ENCODE assay signal across 26 cellular contexts in the genomic region with DNA sequence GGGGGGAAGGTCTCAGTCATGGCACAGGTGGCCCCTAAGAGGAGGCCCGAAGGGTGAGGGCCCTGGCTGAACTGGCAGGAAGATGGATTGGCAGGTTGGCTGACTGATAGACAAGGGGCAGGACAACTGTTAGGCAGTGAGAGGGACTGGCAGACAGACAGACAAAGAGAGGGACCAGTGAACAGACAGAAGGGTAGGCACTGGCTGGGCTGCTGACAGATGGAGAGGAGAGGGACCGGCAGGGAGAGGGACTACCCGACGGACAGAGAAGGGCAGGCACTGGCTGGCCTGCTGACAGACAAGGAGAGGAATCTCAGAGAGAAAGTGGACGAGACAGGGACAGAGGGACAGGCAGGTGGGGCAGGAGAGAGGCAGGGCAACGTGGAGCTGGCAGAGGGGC. TPM values are rescaled to one million over a fixed set of nuclear protein-coding genes. Genes with fewer than 3 reads are reported as not detected.
DNase-seq lines count a peak whose midpoint lies in the region; ATAC-seq, FAIRE-seq and TF ChIP-seq lines count a peak whose summit lies in the region.
"Had no signal": no experiment of that assay in that cellular context is flagged by ENCODE, and none has a peak within 500 bp of the region (broad histone marks: within the 10 kb centered on the region; RNA-seq: fewer than 3 reads in every experiment).

No MANE protein-coding gene starts in this region.

- peak overlapping the region; percentile 81 for H3K56ac ChIP-seq in mesendoderm (ENCODE audit: low read length)

- ATAC-seq in heart left ventricle (peak in 3 of 4 donors; percentile 14 to 31 (median 22)), GM12878 (no peak), HG03095 (IDR thresholded peaks at IDR 0.05; ENCODE audit: unreplicated experiment) (no peak)
- ATAC-seq: left colon had no signal

- no peak overlapping the region for H2AK5ac ChIP-seq in mesendoderm (ENCODE audit: low read length)

- WGBS in heart left ventricle, 4 donors, result 51 to 65% (median 58%) methylated on average over 6 of the region's 6 CpGs
- WGBS in GM12878 (ENCODE audit: insufficient coverage, insufficient replicate concordance, low lambda C conversion rate, missing lambda C conversion rate), result 90% methylated on average over 5 of the region's 6 CpGs
- no CpG with 5 or more reads among the region's 6 CpGs for WGBS in mesendoderm (ENCODE audit: extremely low coverage, insufficient coverage, low lambda C conversion rate)
- 87 to 97% (median 94%) methylated on average over 6 of the region's 6 CpGs for WGBS in spleen, 5 donors

- peak overlapping the region; percentile 94 for H3K23ac ChIP-seq in mesendoderm (ENCODE audit: low read length)

- H2BK120ac ChIP-seq in mesendoderm (ENCODE audit: low read depth, low read length), result peak overlapping the region; percentile 22

- H3K4ac ChIP-seq in mesendoderm (ENCODE audit: low read depth, low read length), result no peak overlapping the region

- H2BK15ac ChIP-seq in mesendoderm (replicated peaks; ENCODE audit: low read depth), result no peak overlapping the region

- H3K27me3 ChIP-seq in heart left ventricle (no peaks in the 10 kb centered on the region), GM12878 (replicated peaks in 1 of 2; ENCODE audit: control insufficient read depth in 2 of 2, insufficient read depth in 2 of 2, low read length in 1 of 2) (no peaks in the 10 kb centered on the region), mesendoderm (ENCODE audit: insufficient read depth, low read length, poor library complexity) (no peaks in the 10 kb centered on the region), spleen (replicated peaks in 1 of 7) (no peaks in the 10 kb centered on the region)
- H3K27me3 ChIP-seq: esophagus squamous epithelium, transverse colon had no signal

- RAD21 ChIA-PET in GM12878 (lab: Charles Lee; ENCODE audit: unreplicated experiment), result no interaction called here

- H3K79me2 ChIP-seq in GM12878 (ENCODE audit: control insufficient read depth, insufficient read depth, low read length) (no peaks in the 10 kb centered on the region), mesendoderm (ENCODE audit: control insufficient read depth, insufficient read depth, low read length) (peaks cover 4% of the 10 kb centered on the region)

- SMC1A ChIA-PET in GM12878 (lab: Charles Lee; ENCODE audit: uncharacterized antibody, unreplicated experiment), result no interaction called here

- peak overlapping the region; percentile 33 for H3K18ac ChIP-seq in mesendoderm (ENCODE audit: low read length)

- no peak for TF ChIP-seq RAD21 in GM12878 (IDR thresholded peaks at IDR 0.05; ENCODE audit: insufficient read depth, low read depth, low read length)

- in situ Hi-C loops in GM12878 (cut with MboI), result no loop called here

- H4K8ac ChIP-seq in mesendoderm (ENCODE audit: low read depth, low read length), result no peak overlapping the region

- H3K4me3 ChIP-seq in heart left ventricle (no peak overlapping the region), GM12878 (no peak overlapping the region), mesendoderm (ENCODE audit: low read length) (no peak overlapping the region), spleen (no peak overlapping the region)
- H3K4me3 ChIP-seq: esophagus squamous epithelium, skin epidermis, transverse colon had no signal

- no peak for TF ChIP-seq POLR2A in heart left ventricle (IDR thresholded peaks at IDR 0.05)
- TF ChIP-seq POLR2A in GM12878 (IDR thresholded peaks at IDR 0.05; ENCODE audit: low read depth, low read length), result peak; percentile 24; the same call in 1 of the 2 replicates
- TF ChIP-seq POLR2A in spleen (IDR thresholded peaks at IDR 0.05), result no peak

- no peaks in the 10 kb centered on the region for H3K9me3 ChIP-seq in heart left ventricle
- no peaks in the 10 kb centered on the region for H3K9me3 ChIP-seq in GM12878 (replicated peaks; ENCODE audit: control insufficient read depth, insufficient read depth, low read length)
- H3K9me3 ChIP-seq in spleen, result no peaks in the 10 kb centered on the region
- H3K9me3 ChIP-seq: esophagus squamous epithelium, transverse colon had no signal

- H3K4me2 ChIP-seq in GM12878 (ENCODE audit: control insufficient read depth, insufficient read depth), result no peak overlapping the region
- H3K4me2 ChIP-seq in mesendoderm (ENCODE audit: low read length), result no peak overlapping the region

- no peak overlapping the region for H2AFZ ChIP-seq in GM12878 (ENCODE audit: control insufficient read depth, low read depth, low read length)

- intact Hi-C loops in heart left ventricle (cut with DNase I) (no loop called here), cardiac septum (cut with DNase I) (loop anchor here (10.0 kb wide), 1 partner anchor 377 kb away; the partner anchor contains the start of gene C5AR1), GM12878 (cut with micrococcal nuclease; ENCODE audit: unreplicated experiment) (no loop called here), spleen (cut with DNase I; ENCODE audit: low total_unique reads) (no loop called here)

- H3K27ac ChIP-seq in heart left ventricle, result peak overlapping the region in 1 of 12 donors; percentile 1
- H3K27ac ChIP-seq in GM12878 (ENCODE audit: control insufficient read depth, insufficient read depth), result no peak overlapping the region
- H3K27ac ChIP-seq in mesendoderm (ENCODE audit: low read depth, low read length), result peak overlapping the region; percentile 42
- H3K27ac ChIP-seq in spleen, result no peak overlapping the region
- H3K27ac ChIP-seq: esophagus squamous epithelium, skin epidermis, transverse colon, VCaP had no signal

- H3K4me1 ChIP-seq in heart left ventricle (peaks cover 0 to 6% (median 0%) of the 10 kb centered on the region in 12 donors), GM12878 (ENCODE audit: control insufficient read depth, insufficient read depth, low read length) (no peaks in the 10 kb centered on the region), mesendoderm (ENCODE audit: control insufficient read depth, low read depth, low read length) (peaks cover 5% of the 10 kb centered on the region), spleen (no peaks in the 10 kb centered on the region)
- H3K4me1 ChIP-seq: esophagus squamous epithelium, transverse colon had no signal

- BruUV-seq in GM12878 (replicated peaks; lab: Mats Ljungman, UMichigan), result no TSS peak

- H3K36me3 ChIP-seq in heart left ventricle (peaks cover 0 to 56% (median 48%) of the 10 kb centered on the region in 9 donors), GM12878 (ENCODE audit: control insufficient read depth in 2 of 2, insufficient read depth in 2 of 2, low read length in 1 of 2) (peaks cover 3 to 7% of the 10 kb centered on the region in 2 experiments; a peak in 3 of 4 replicates), mesendoderm (ENCODE audit: control insufficient read depth, insufficient read depth, low read length) (no peaks in the 10 kb centered on the region), spleen (peaks cover 0 to 100% (median 47%) of the 10 kb centered on the region in 6 donors)

- TF ChIP-seq EP300 in GM12878 (IDR thresholded peaks at IDR 0.05; ENCODE audit: borderline replicate concordance in 1 of 2, control insufficient read depth in 1 of 2, low read depth in 2 of 2, low read length in 2 of 2), result no peak

- H2BK5ac ChIP-seq in mesendoderm (ENCODE audit: low read length), result no peak overlapping the region

- peaks cover 11% of the 10 kb centered on the region for H3K79me1 ChIP-seq in mesendoderm (ENCODE audit: low read length)

- no peak for FAIRE-seq in GM12878 (lab: Jason Lieb, UNC)
- FAIRE-seq: GM18507 had no signal

- POLR2A ChIA-PET in GM12878 (lab: Charles Lee), result no interaction called here
- POLR2A ChIA-PET in GM10248 (lab: Yijun Ruan, JAX), result no interaction called here

- CTCF ChIA-PET in GM12878 (lab: Yijun Ruan, JAX) (interaction anchor here (0.6 kb wide), 1 partner anchor 112 kb away, joined by 3 read pairs; no protein-coding TSS in a partner anchor), GM10248 (lab: Yijun Ruan, JAX) (interaction anchor here (1.3 kb wide), 1 partner anchor 245 kb away, joined by 5 read pairs; no protein-coding TSS in a partner anchor)

- H4K20me1 ChIP-seq in GM12878 (ENCODE audit: control insufficient read depth, insufficient read depth), result no peaks in the 10 kb centered on the region

- DNase-seq in heart left ventricle, result no peak
- no peak for DNase-seq in cardiac septum (ENCODE audit: low spot score)
- DNase-seq in GM12878 (ENCODE audit: low read depth, low spot score), result no peak
- DNase-seq in mesendoderm, result no peak
- no peak for DNase-seq in DMS 273 treated with DMSO at 0.1 percent for 48 hours (lab: John Stamatoyannopoulos, UW)
- no peak for DNase-seq in spleen
- no peak for DNase-seq in GM10248 (ENCODE audit: extremely low spot score)
- DNase-seq: activated CD4-positive, alpha-beta T cell treated with anti-CD3 and anti-CD28 coated beads, Interleukin-2, amount 10 ng/mL, durations not matched to agents 24 days and 14 days; activated naive CD4-positive, alpha-beta T cell treated with anti-CD3 and anti-CD28 coated beads for 36 hours; amygdala; C1 segment of cervical spinal cord; DND-41; esophagus squamous epithelium; foreskin melanocyte; hippocampal formation; Karpas-422; left colon; mesenchymal stem cell; MV-4-11; NCI-H146; transverse colon had no signal

- TF ChIP-seq CTCF in heart left ventricle (IDR thresholded peaks at IDR 0.05) (no peak), GM12878 (IDR thresholded peaks at IDR 0.05 in 2 of 3, conservative IDR thresholded peaks at IDR 0.05 in 1 of 3; ENCODE audit: control insufficient read depth in 2 of 3, extremely low read depth in 1 of 3, insufficient read depth in 1 of 3, low read depth in 3 of 3, low read length in 3 of 3) (no peak), spleen (IDR thresholded peaks at IDR 0.05 in 8 of 11, conservative IDR thresholded peaks at IDR 0.05 in 3 of 11) (no peak), GM10248 (IDR thresholded peaks at IDR 0.05; ENCODE audit: control extremely low read depth, extremely low read depth, low read depth, missing control alignments) (no peak)

- no peak overlapping the region for H4K5ac ChIP-seq in mesendoderm (ENCODE audit: low read length)

- no peak overlapping the region for H3K9ac ChIP-seq in GM12878 (ENCODE audit: control insufficient read depth, insufficient read depth, low read length)
- H3K9ac ChIP-seq in mesendoderm (ENCODE audit: low read length), result peak overlapping the region; percentile 9

RNA-seq across cellular contexts. Expression of gene EHD2, which starts 31.8 kb away (rescaled TPM):
- total RNA-seq in heart left ventricle, result 100 to 1,000 TPM in 1 of 9 donors, 10 to 100 TPM in 8; 39.9 to 133 (median 45.1) TPM
- 10 to 100 TPM; 30.6 to 52.7 TPM for polyA plus RNA-seq in heart left ventricle
- total RNA-seq in cardiac septum, result 42.6 TPM
- not detected in 2 replicates for total RNA-seq in GM12878 (2013; cell fraction: nucleolus; rRNA removed)
- not detected in 2 replicates for total RNA-seq in GM12878 (2014; rRNA removed)
- total RNA-seq in GM12878 (2014; rRNA removed; fragmentation: Illumina TruSeq; extraction: Trizol), result not detected in 2 replicates
- total RNA-seq in GM12878 (2021), result 0.23 and 0.27 TPM in 2 replicates
- polyA plus RNA-seq in GM12878 (2011; ENCODE audit: low read depth), result not detected
- polyA plus RNA-seq in GM12878 (2011; rRNA removed), result not detected in 2 replicates
- not detected in 2 replicates for polyA plus RNA-seq in GM12878 (2011; cell fraction: cytosol; rRNA removed)
- not detected in 2 replicates for polyA plus RNA-seq in GM12878 (2011; cell fraction: nucleus; rRNA removed)
- polyA plus RNA-seq in GM12878 (2012), result not detected in 2 replicates
- polyA plus RNA-seq in GM12878 (2014; fragmentation: Illumina TruSeq; extraction: Trizol), result not detected in 2 replicates
- polyA plus RNA-seq in GM12878 (2014; fragmentation: Nextera tagmentation; extraction: Ambion mirVana), result not detected
- not detected in 2 replicates for polyA plus RNA-seq in GM12878 (2014; rRNA removed)
- polyA plus RNA-seq in GM12878 (2016; fragmentation: Nextera tagmentation; extraction: Ambion mirVana), result under 1 TPM; 0.12 to 0.24 TPM
- 0.15 TPM in 1 of 2 replicates, not detected in the other for polyA minus RNA-seq in GM12878 (2011; rRNA and poly(A)+ RNA removed)
- polyA minus RNA-seq in GM12878 (2011; cell fraction: cytosol; rRNA and poly(A)+ RNA removed), result not detected in 2 replicates
- polyA minus RNA-seq in GM12878 (2011; cell fraction: nucleus; rRNA and poly(A)+ RNA removed), result not detected in 2 replicates
- polyA plus RNA-seq in mesendoderm (2013, experiment 1 of 2), result 7.1 TPM
- polyA plus RNA-seq in mesendoderm (2013, experiment 2 of 2), result 7.0 TPM
- 10 to 100 TPM; 48.9 to 87.7 (median 64.3) TPM for total RNA-seq in spleen
- polyA plus RNA-seq in spleen, result 10 to 100 TPM in 2 of 3 donors, 1 to 10 TPM in 1; 6.9 to 18.4 (median 10.6) TPM
- total RNA-seq: OCI-LY7 had no signal

Comparison
In these comparisons a context has a peak if more than half of its experiments do, and no peak if none do; other contexts are left out.
1. ATAC-seq: peak in heart left ventricle (3 of 4); none in GM12878 (single experiment) and HG03095 (single experiment).
2. RNA of gene EHD2, which starts 31.8 kb away (total RNA-seq): 48.9 to 87.7 TPM in spleen, 39.9 to 133 TPM in heart left ventricle and 42.6 TPM in cardiac septum (single experiment); 0.23 to 0.27 TPM in GM12878; every median in the first group is over 10 times any median in the second.